1 cellular context compared by ENCODE assay signal in genomic region chr4:52036875-52037274, GRCh38.
TF ChIP-seq lines count a peak whose summit lies in the region.

No MANE protein-coding gene starts in this region.

TF ChIP-seq in endothelial cell of umbilical vein, 7 proteins besides CTCF, POLR2A, EP300 and RAD21:
- no peak for TF ChIP-seq EZH2 (IDR thresholded peaks at IDR 0.05; ENCODE audit: borderline replicate concordance, low read depth, low read length, severe bottlenecking)
- TF ChIP-seq MYC (IDR thresholded peaks at IDR 0.05; ENCODE audit: low read depth, low read length) = no peak
- TF ChIP-seq MAX (IDR thresholded peaks at IDR 0.05; ENCODE audit: insufficient read depth, insufficient read length) = no peak
- TF ChIP-seq JUN (IDR thresholded peaks at IDR 0.05; ENCODE audit: borderline replicate concordance, insufficient read depth, insufficient read length, low read depth) = no peak
- no peak for TF ChIP-seq POLR2AphosphoS5 (IDR thresholded peaks at IDR 0.05; ENCODE audit: insufficient read depth, low read depth, low read length)
- TF ChIP-seq FOS (IDR thresholded peaks at IDR 0.05; ENCODE audit: borderline replicate concordance, insufficient read depth, low read length) = no peak
- no peak for TF ChIP-seq GATA2 (IDR thresholded peaks at IDR 0.05; ENCODE audit: insufficient read depth, insufficient read length, low read depth, low read length)
TF ChIP-seq in endothelial cell of umbilical vein: peak in this region for 0.
